Comparison of ENCODE assay signal across 23 cellular contexts in genomic region chr2:68414862-68415261, GRCh38. TPM values are rescaled to one million over a fixed set of nuclear protein-coding genes. Genes with fewer than 3 reads are reported as not detected.
DNase-seq lines count a peak whose midpoint lies in the region; ATAC-seq and TF ChIP-seq lines count a peak whose summit lies in the region.
"Had no signal": no experiment of that assay in that cellular context is flagged by ENCODE, and none has a peak within 500 bp of the region (broad histone marks: within the 10 kb centered on the region; RNA-seq: fewer than 3 reads in every experiment).

No MANE protein-coding gene starts in this region.

- H3K9me2 ChIP-seq in OCI-LY7 (ENCODE audit: insufficient read depth, low read length): no peaks in the 10 kb centered on the region

- TF ChIP-seq EP300 in esophagus muscularis mucosa (IDR thresholded peaks at IDR 0.05): no peak
- no peak for TF ChIP-seq EP300 in upper lobe of left lung (IDR thresholded peaks at IDR 0.05)

- no peak overlapping the region for H3K4me2 ChIP-seq in OCI-LY7 (ENCODE audit: low read length)

- peaks cover 7% of the 10 kb centered on the region for H3K9me3 Mint-ChIP-seq in natural killer cell treated with Interleukin-12 subunit alpha and Interleukin-12 subunit beta and Interleukin-15 and Interleukin-18, amount 100 ng/mL, for 72 hours
- no peaks in the 10 kb centered on the region for H3K9me3 Mint-ChIP-seq in nephron progenitor cell
- H3K9me3 Mint-ChIP-seq: activated CD4-positive, alpha-beta T cell treated with anti-CD3 and anti-CD28 coated beads, Interleukin-2, amount 10 ng/mL, durations not matched to agents 7 days and 5 days; activated naive CD8-positive, alpha-beta T cell treated with anti-CD3 and anti-CD28 coated beads, Interleukin-2, amount 50 U/mL, for 24 hours; CD8-positive, alpha-beta T cell; dendritic cell treated with granulocyte-macrophage colony-stimulating factor and Interleukin-4, amounts not matched to agents 40 ng/mL and 50 ng/mL, for 4 days; neural crest cell; stimulated activated naive CD8-positive, alpha-beta T cell treated with anti-CD3 and anti-CD28 coated beads, Interleukin-15, Interleukin-2, amounts not matched to agents 100 ng/mL and 50 ng/mL, for 24 hours had no signal

- H3K27me3 ChIP-seq in esophagus muscularis mucosa: peaks cover 0 to 4% (median 0%) of the 10 kb centered on the region in 4 donors
- no peaks in the 10 kb centered on the region for H3K27me3 ChIP-seq in upper lobe of left lung
- H3K27me3 ChIP-seq: brain microvascular endothelial cell, tibial artery had no signal

- no peaks in the 10 kb centered on the region for H3K36me3 Mint-ChIP-seq in natural killer cell treated with Interleukin-12 subunit alpha and Interleukin-12 subunit beta and Interleukin-15 and Interleukin-18, amount 100 ng/mL, for 72 hours
- H3K36me3 Mint-ChIP-seq in nephron progenitor cell (ENCODE audit: low read depth): no peaks in the 10 kb centered on the region
- H3K36me3 Mint-ChIP-seq: CD8-positive, alpha-beta T cell had no signal

- H3K9me3 ChIP-seq in OCI-LY7 (ENCODE audit: low read length) (peaks cover 29% of the 10 kb centered on the region), esophagus muscularis mucosa (no peaks in the 10 kb centered on the region), upper lobe of left lung (no peaks in the 10 kb centered on the region)
- H3K9me3 ChIP-seq: HAP-1, tibial artery had no signal

- no peak for ATAC-seq in natural killer cell treated with Interleukin-12 subunit alpha and Interleukin-12 subunit beta and Interleukin-15 and Interleukin-18, amount 100 ng/mL, for 72 hours
- no peak for ATAC-seq in HG03280 (IDR thresholded peaks at IDR 0.05; ENCODE audit: unreplicated experiment)
- ATAC-seq in upper lobe of left lung (ENCODE audit: low FRiP score in 2 of 2): no peak
- ATAC-seq: activated naive CD8-positive, alpha-beta T cell treated with anti-CD3 and anti-CD28 coated beads, Interleukin-2, amount 50 U/mL, for 24 hours; CD8-positive, alpha-beta T cell had no signal

- no TSS peak for BruUV-seq in OCI-LY7 (replicated peaks; lab: Mats Ljungman, UMichigan)

- H4K20me1 ChIP-seq in OCI-LY7 (ENCODE audit: insufficient read depth, low read length): no peaks in the 10 kb centered on the region

- no peaks in the 10 kb centered on the region for H3K27me3 Mint-ChIP-seq in natural killer cell treated with Interleukin-12 subunit alpha and Interleukin-12 subunit beta and Interleukin-15 and Interleukin-18, amount 100 ng/mL, for 72 hours
- peaks cover 4% of the 10 kb centered on the region for H3K27me3 Mint-ChIP-seq in nephron progenitor cell (ENCODE audit: low read depth, poor library complexity)
- H3K27me3 Mint-ChIP-seq: activated naive CD8-positive, alpha-beta T cell treated with anti-CD3 and anti-CD28 coated beads, Interleukin-2, amount 50 U/mL, for 24 hours; dendritic cell treated with granulocyte-macrophage colony-stimulating factor and Interleukin-4, amounts not matched to agents 40 ng/mL and 50 ng/mL, for 4 days; stimulated activated naive CD8-positive, alpha-beta T cell treated with anti-CD3 and anti-CD28 coated beads, Interleukin-15, Interleukin-2, amounts not matched to agents 100 ng/mL and 50 ng/mL, for 24 hours had no signal

- H3K27ac Mint-ChIP-seq in natural killer cell treated with Interleukin-12 subunit alpha and Interleukin-12 subunit beta and Interleukin-15 and Interleukin-18, amount 100 ng/mL, for 72 hours: peak overlapping the region; percentile 74 to 93
- H3K27ac Mint-ChIP-seq in nephron progenitor cell: no peak overlapping the region
- H3K27ac Mint-ChIP-seq: activated CD4-positive, alpha-beta T cell treated with anti-CD3 and anti-CD28 coated beads, Interleukin-2, amount 10 ng/mL, durations not matched to agents 7 days and 5 days; activated naive CD8-positive, alpha-beta T cell treated with anti-CD3 and anti-CD28 coated beads, Interleukin-2, amount 50 U/mL, for 24 hours; CD8-positive, alpha-beta T cell; dendritic cell treated with granulocyte-macrophage colony-stimulating factor and Interleukin-4, amounts not matched to agents 40 ng/mL and 50 ng/mL, for 4 days; stimulated activated naive CD8-positive, alpha-beta T cell treated with anti-CD3 and anti-CD28 coated beads, Interleukin-15, Interleukin-2, amounts not matched to agents 100 ng/mL and 50 ng/mL, for 24 hours had no signal

- POLR2A ChIA-PET in OCI-LY7 (lab: Charles Lee): interaction anchor here (0.5 to 11.7 kb wide), 6 partner anchors 12 to 314 kb away, joined by 3 to 103 read pairs (median 12); partner anchors contain the start of gene PLEK

- H3K79me2 ChIP-seq in OCI-LY7 (ENCODE audit: insufficient read depth, low read depth, low read length): no peaks in the 10 kb centered on the region

- H3K27ac ChIP-seq in OCI-LY7 (ENCODE audit: low read depth, low read length, poor library complexity, severe bottlenecking): no peak overlapping the region
- H3K27ac ChIP-seq in esophagus muscularis mucosa (replicated peaks in 1 of 4): no peak overlapping the region
- no peak overlapping the region for H3K27ac ChIP-seq in upper lobe of left lung
- H3K27ac ChIP-seq: brain microvascular endothelial cell, tibial artery had no signal

- peak; percentile 30 for DNase-seq in NCI-H1092 treated with DMSO at 0.1 percent for 48 hours (lab: John Stamatoyannopoulos, UW)
- no peak for DNase-seq in OCI-LY7 (ENCODE audit: low spot score)
- peak; percentile 66 for DNase-seq in esophagus muscularis mucosa (ENCODE audit: extremely low spot score)
- DNase-seq in natural killer cell treated with Interleukin-12 subunit alpha and Interleukin-12 subunit beta and Interleukin-15 and Interleukin-18, amount 100 ng/mL, for 72 hours (ENCODE audit: low spot score): no peak
- DNase-seq in nephron progenitor cell: no peak
- no peak for DNase-seq in upper lobe of left lung
- DNase-seq: activated CD4-positive, alpha-beta T cell treated with anti-CD3 and anti-CD28 coated beads, Interleukin-2, amount 10 ng/mL, durations not matched to agents 7 days and 5 days; activated CD8-positive, alpha-beta memory T cell treated with anti-CD3 and anti-CD28 coated beads, Interleukin-2, amount 50 U/mL, for 4 hours; activated naive CD8-positive, alpha-beta T cell treated with anti-CD3 and anti-CD28 coated beads, Interleukin-2, amount 50 U/mL, for 24 hours; brain microvascular endothelial cell; CD8-positive, alpha-beta T cell; KG1; midbrain; NCI-H1930; NCI-H510A; SHP77; stimulated activated CD4-positive, alpha-beta T cell treated with anti-CD3 and anti-CD28 coated beads, Interleukin-4, amount 100 ng/mL, for 24 hours; tibial artery had no signal

- H3K4me3 ChIP-seq in OCI-LY7 (ENCODE audit: low read depth, low read length, poor library complexity, severe bottlenecking) (no peak overlapping the region), esophagus muscularis mucosa (no peak overlapping the region), upper lobe of left lung (no peak overlapping the region)
- H3K4me3 ChIP-seq: HAP-1, tibial artery had no signal

- peaks cover 62 to 76% of the 10 kb centered on the region in 2 donors for H3K4me1 Mint-ChIP-seq in natural killer cell treated with Interleukin-12 subunit alpha and Interleukin-12 subunit beta and Interleukin-15 and Interleukin-18, amount 100 ng/mL, for 72 hours (ENCODE audit: low read depth in 2 of 2)
- H3K4me1 Mint-ChIP-seq in nephron progenitor cell: peaks cover 26% of the 10 kb centered on the region

- no peak overlapping the region for H3K4me3 Mint-ChIP-seq in natural killer cell treated with Interleukin-12 subunit alpha and Interleukin-12 subunit beta and Interleukin-15 and Interleukin-18, amount 100 ng/mL, for 72 hours
- H3K4me3 Mint-ChIP-seq in nephron progenitor cell: no peak overlapping the region
- H3K4me3 Mint-ChIP-seq: activated CD4-positive, alpha-beta T cell treated with anti-CD3 and anti-CD28 coated beads, Interleukin-2, amount 10 ng/mL, durations not matched to agents 7 days and 5 days; activated naive CD8-positive, alpha-beta T cell treated with anti-CD3 and anti-CD28 coated beads, Interleukin-2, amount 50 U/mL, for 24 hours; CD8-positive, alpha-beta T cell; dendritic cell treated with granulocyte-macrophage colony-stimulating factor and Interleukin-4, amounts not matched to agents 40 ng/mL and 50 ng/mL, for 4 days; neural crest cell; stimulated activated naive CD8-positive, alpha-beta T cell treated with anti-CD3 and anti-CD28 coated beads, Interleukin-15, Interleukin-2, amounts not matched to agents 100 ng/mL and 50 ng/mL, for 24 hours had no signal

- TF ChIP-seq CTCF in OCI-LY7 (conservative IDR thresholded peaks at IDR 0.05; ENCODE audit: low read length): no peak
- TF ChIP-seq CTCF in esophagus muscularis mucosa (IDR thresholded peaks at IDR 0.05): no peak
- no peak for TF ChIP-seq CTCF in nephron progenitor cell (IDR thresholded peaks at IDR 0.05)
- TF ChIP-seq CTCF in upper lobe of left lung (IDR thresholded peaks at IDR 0.05): no peak

- 73% methylated on average over 3 of the region's 3 CpGs for WGBS in esophagus muscularis mucosa
- 81% methylated on average over 3 of the region's 3 CpGs for WGBS in upper lobe of left lung, 2 donors

- intact Hi-C loops in OCI-LY7 (cut with micrococcal nuclease; ENCODE audit: unreplicated experiment) (no loop called here), esophagus muscularis mucosa (cut with DNase I) (no loop called here)

- peak overlapping the region; percentile 19; the same call in 1 of the 2 replicates for H2AFZ ChIP-seq in OCI-LY7 (ENCODE audit: low read length)

- no peak for TF ChIP-seq POLR2A in esophagus muscularis mucosa (IDR thresholded peaks at IDR 0.05; ENCODE audit: low read depth)
- no peak for TF ChIP-seq POLR2A in upper lobe of left lung (IDR thresholded peaks at IDR 0.05)

- CTCF ChIA-PET in OCI-LY7 (lab: Charles Lee; ENCODE audit: unreplicated experiment): no interaction called here

- H3K4me1 ChIP-seq in OCI-LY7 (ENCODE audit: insufficient read depth, low read length, poor library complexity, severe bottlenecking): peaks cover 76% of the 10 kb centered on the region
- H3K4me1 ChIP-seq in esophagus muscularis mucosa: no peaks in the 10 kb centered on the region
- H3K4me1 ChIP-seq in upper lobe of left lung: peaks cover 0 to 10% (median 5%) of the 10 kb centered on the region in 4 donors
- H3K4me1 ChIP-seq: HAP-1, tibial artery had no signal

- peaks cover 14% of the 10 kb centered on the region for H3K36me3 ChIP-seq in OCI-LY7 (ENCODE audit: insufficient read depth, low read length)
- H3K36me3 ChIP-seq in esophagus muscularis mucosa: no peaks in the 10 kb centered on the region
- H3K36me3 ChIP-seq in upper lobe of left lung: no peaks in the 10 kb centered on the region
- H3K36me3 ChIP-seq: brain microvascular endothelial cell, HAP-1, tibial artery had no signal

RNA-seq across cellular contexts. Expression of gene PLEK, which starts 49.8 kb away (rescaled TPM):
- 20.8 and 27.3 TPM in 2 replicates for total RNA-seq in OCI-LY7 (2014; rRNA removed; shearing (Covaris generic))
- total RNA-seq in OCI-LY7 (2022) (80.6 and 88.7 TPM in 2 replicates), esophagus muscularis mucosa (10 to 100 TPM in 1 of 4 donors, 1 to 10 TPM in 3; 3.1 to 23.4 (median 6.0) TPM), upper lobe of left lung (10 to 100 TPM; 12.4 to 45.6 (median 17.0) TPM)
- 100 to 1,000 TPM; 209 to 569 TPM for total RNA-seq in natural killer cell treated with Interleukin-12 subunit alpha and Interleukin-12 subunit beta and Interleukin-15 and Interleukin-18, amount 100 ng/mL, for 72 hours
- total RNA-seq: neural crest cell had no signal

RNA-seq across cellular contexts. Expression of gene FBXO48, which starts 52.2 kb away (rescaled TPM):
- 1.5 and 1.8 TPM in 2 replicates for total RNA-seq in OCI-LY7 (2014; rRNA removed; shearing (Covaris generic))
- total RNA-seq in OCI-LY7 (2022): 6.8 and 8.5 TPM in 2 replicates
- under 1 TPM; 0.33 to 0.83 (median 0.59) TPM for total RNA-seq in esophagus muscularis mucosa
- 1 to 10 TPM; 1.8 to 2.5 TPM for total RNA-seq in natural killer cell treated with Interleukin-12 subunit alpha and Interleukin-12 subunit beta and Interleukin-15 and Interleukin-18, amount 100 ng/mL, for 72 hours
- 1 to 10 TPM in 5 of 6 donors, under 1 TPM in 1; 0.46 to 3.1 (median 1.5) TPM for total RNA-seq in upper lobe of left lung

RNA-seq across cellular contexts. Expression of gene APLF, which starts 52.5 kb away (rescaled TPM):
- 6.1 and 8.8 TPM in 2 replicates for total RNA-seq in OCI-LY7 (2014; rRNA removed; shearing (Covaris generic))
- 6.8 and 7.6 TPM in 2 replicates for total RNA-seq in OCI-LY7 (2022)
- total RNA-seq in esophagus muscularis mucosa: 10 to 100 TPM in 3 of 4 donors, 1 to 10 TPM in 1; 7.6 to 12.1 (median 10.9) TPM
- 1 to 10 TPM; 2.0 to 3.2 TPM for total RNA-seq in natural killer cell treated with Interleukin-12 subunit alpha and Interleukin-12 subunit beta and Interleukin-15 and Interleukin-18, amount 100 ng/mL, for 72 hours
- total RNA-seq in upper lobe of left lung: 1 to 10 TPM; 3.7 to 5.5 (median 4.7) TPM

Comparison
In these comparisons a context has a peak if more than half of its experiments do, and no peak if none do; other contexts are left out.
1. DNase-seq: peak in NCI-H1092 treated with DMSO at 0.1 percent for 48 hours (single experiment) and esophagus muscularis mucosa (single experiment); none in OCI-LY7 (single experiment), natural killer cell treated with Interleukin-12 subunit alpha and Interleukin-12 subunit beta and Interleukin-15 and Interleukin-18, amount 100 ng/mL, for 72 hours (single experiment), nephron progenitor cell (single experiment) and upper lobe of left lung (0 of 2).